Comparison of ENCODE assay signal across 14 cellular contexts in genomic region chr21:23695449-23695848, GRCh38.
"Had no signal": no experiment of that assay in that cellular context is flagged by ENCODE, and none has a peak within 500 bp of the region (broad histone marks: within the 10 kb centered on the region; RNA-seq: fewer than 3 reads in every experiment).

No MANE protein-coding gene starts in this region.

- DNase-seq: activated CD4-positive, alpha-beta T cell treated with anti-CD3 and anti-CD28 coated beads for 4 hours; activated CD8-positive, alpha-beta memory T cell treated with anti-CD3 and anti-CD28 coated beads, Interleukin-2, amount 50 U/mL, for 48 hours; activated CD8-positive, alpha-beta T cell treated with anti-CD3 and anti-CD28 coated beads, Interleukin-2, amount 10 ng/mL, durations not matched to agents 7 days and 5 days; activated naive CD4-positive, alpha-beta T cell treated with anti-CD3 and anti-CD28 coated beads for 36 hours; effector memory CD4-positive, alpha-beta T cell; kidney; sigmoid colon; stimulated activated CD4-positive, alpha-beta T cell treated with anti-CD3 and anti-CD28 coated beads, Interleukin-2, amount 100 ng/mL, for 24 hours; stimulated activated naive CD8-positive, alpha-beta T cell treated with anti-CD3 and anti-CD28 coated beads, Interleukin-15, Interleukin-2, amounts not matched to agents 100 U/mL and 50 U/mL, for 24 hours; T-helper 9 cell; upper lobe of left lung had no signal

- H3K27ac ChIP-seq: coronary artery, hepatocyte, sigmoid colon, suprapubic skin, upper lobe of left lung had no signal

- H3K27me3 ChIP-seq: hepatocyte, sigmoid colon, suprapubic skin, upper lobe of left lung had no signal

- H3K9me3 ChIP-seq: suprapubic skin had no signal

- H3K36me3 ChIP-seq: sigmoid colon, suprapubic skin, upper lobe of left lung had no signal

- H3K4me1 ChIP-seq: sigmoid colon, suprapubic skin, upper lobe of left lung had no signal

- H3K27ac Mint-ChIP-seq: activated CD8-positive, alpha-beta T cell treated with anti-CD3 and anti-CD28 coated beads, Interleukin-2, amount 10 ng/mL, durations not matched to agents 7 days and 5 days; activated naive CD4-positive, alpha-beta T cell treated with anti-CD3 and anti-CD28 coated beads for 36 hours had no signal

- ATAC-seq: activated CD8-positive, alpha-beta T cell treated with anti-CD3 and anti-CD28 coated beads, Interleukin-2, amount 10 ng/mL, durations not matched to agents 7 days and 5 days; stimulated activated naive CD8-positive, alpha-beta T cell treated with anti-CD3 and anti-CD28 coated beads, Interleukin-15, Interleukin-2, amounts not matched to agents 100 U/mL and 50 U/mL, for 24 hours had no signal

- H3K4me3 Mint-ChIP-seq: activated CD8-positive, alpha-beta T cell treated with anti-CD3 and anti-CD28 coated beads, Interleukin-2, amount 10 ng/mL, durations not matched to agents 7 days and 5 days; activated naive CD4-positive, alpha-beta T cell treated with anti-CD3 and anti-CD28 coated beads for 36 hours had no signal

- H3K4me3 ChIP-seq: coronary artery, hepatocyte, sigmoid colon, suprapubic skin, upper lobe of left lung had no signal
